In genomic region chr14:45664668-45665356, GRCh38 we compare ENCODE assay signal across 15 cellular contexts.
DNase-seq lines count a peak whose midpoint lies in the region; TF ChIP-seq lines count a peak whose summit lies in the region.
"Had no signal": no experiment of that assay in that cellular context is flagged by ENCODE, and none has a peak within 500 bp of the region (broad histone marks: within the 10 kb centered on the region; RNA-seq: fewer than 3 reads in every experiment).

No MANE protein-coding gene starts in this region.

- no peaks in the 10 kb centered on the region for H3K4me1 ChIP-seq in esophagus muscularis mucosa
- H3K4me1 ChIP-seq: uterus had no signal

- H3K27me3 ChIP-seq in brain microvascular endothelial cell (replicated peaks) (no peaks in the 10 kb centered on the region), esophagus muscularis mucosa (no peaks in the 10 kb centered on the region)
- H3K27me3 ChIP-seq: uterus had no signal

- intact Hi-C loops in esophagus muscularis mucosa (cut with DNase I): no loop called here

- WGBS in esophagus muscularis mucosa: 80% methylated on average over 7 of the region's 7 CpGs

- H3K9me3 ChIP-seq in esophagus muscularis mucosa: peaks cover 0 to 11% (median 0%) of the 10 kb centered on the region in 4 donors
- H3K9me3 ChIP-seq: uterus had no signal

- no peak for TF ChIP-seq EP300 in esophagus muscularis mucosa (IDR thresholded peaks at IDR 0.05)

- TF ChIP-seq CTCF in LNCAP (IDR thresholded peaks at IDR 0.05): peak; percentile 18; the same call in 1 of the 2 replicates
- TF ChIP-seq CTCF in brain microvascular endothelial cell (IDR thresholded peaks at IDR 0.05; ENCODE audit: low read depth, low read length, missing control alignments): peak; percentile 51
- peak; percentile 31 for TF ChIP-seq CTCF in retinal pigment epithelial cell (conservative IDR thresholded peaks at IDR 0.05; ENCODE audit: low read depth, low read length)
- TF ChIP-seq CTCF in esophagus muscularis mucosa (IDR thresholded peaks at IDR 0.05): no peak

- DNase-seq in SIG-M5 treated with dmso at 0.1 percent for 504 hours (lab: John Stamatoyannopoulos, UW; ENCODE audit: unreplicated experiment) (peak; percentile 5), SIG-M5 (lab: John Stamatoyannopoulos, UW) (no peak), brain microvascular endothelial cell (no peak), retinal pigment epithelial cell (ENCODE audit: low read depth) (no peak), germinal center (ENCODE audit: low spot score) (no peak), esophagus muscularis mucosa (ENCODE audit: extremely low spot score) (no peak)
- DNase-seq in stimulated activated naive CD4-positive, alpha-beta T cell treated with Interleukin-2 at 50 U/mL for 16 hours (lab: John Stamatoyannopoulos, UW): no peak
- DNase-seq: activated CD4-positive, CD25-positive, alpha-beta regulatory T cell; activated T-cell treated with anti-CD3 and anti-CD28 coated beads, Interleukin-2, amount 50 U/mL, for 4 hours; AML-193; anterior cingulate cortex; NCI-H2227 treated with DMSO at 0.1 percent for 48 hours; SHP77 treated with DMSO at 0.1 percent for 48 hours; uterus had no signal

- in situ Hi-C loops in brain microvascular endothelial cell (cut with HindIII; ENCODE audit: low pct_ligation_motif_present, low sequenced_read_pairs): no loop called here

- H3K27ac ChIP-seq in brain microvascular endothelial cell (no peak overlapping the region), esophagus muscularis mucosa (replicated peaks in 1 of 4) (no peak overlapping the region)
- H3K27ac ChIP-seq: uterus had no signal

- H3K36me3 ChIP-seq in brain microvascular endothelial cell (replicated peaks) (no peaks in the 10 kb centered on the region), esophagus muscularis mucosa (no peaks in the 10 kb centered on the region)
- H3K36me3 ChIP-seq: uterus had no signal

- H3K4me3 ChIP-seq in brain microvascular endothelial cell (ENCODE audit: low read depth, low read length) (no peak overlapping the region), retinal pigment epithelial cell (ENCODE audit: low read length) (no peak overlapping the region), esophagus muscularis mucosa (no peak overlapping the region)
- H3K4me3 ChIP-seq: uterus had no signal

- no peak for TF ChIP-seq POLR2A in esophagus muscularis mucosa (IDR thresholded peaks at IDR 0.05; ENCODE audit: low read depth)

Comparison
In these comparisons a context has a peak if more than half of its experiments do, and no peak if none do; other contexts are left out.
1. CTCF ChIP-seq: peak in LNCAP (single experiment), brain microvascular endothelial cell (single experiment) and retinal pigment epithelial cell (single experiment); none in esophagus muscularis mucosa (0 of 3).